In the genomic region with DNA sequence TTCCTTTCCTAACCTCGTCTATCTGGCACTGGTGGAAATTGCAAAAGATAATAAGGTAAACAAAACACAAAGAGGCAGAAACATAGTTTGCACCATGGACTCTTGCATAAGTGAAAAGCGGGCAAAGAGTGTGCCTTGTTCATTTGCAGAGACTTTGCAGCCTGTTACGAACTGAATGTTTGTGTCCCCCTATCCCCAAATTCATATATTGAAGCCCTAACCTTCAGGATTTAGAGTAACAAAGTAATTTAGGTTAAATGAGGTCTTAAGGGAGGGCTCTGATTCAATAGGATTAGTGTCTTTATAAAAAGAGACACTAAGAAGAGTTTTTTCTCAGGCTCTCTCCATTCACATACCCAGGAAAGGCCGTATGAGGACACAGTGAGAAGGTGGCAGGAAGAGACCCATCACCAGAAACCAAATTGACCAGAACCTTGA, we compare ENCODE assay signal across 17 cellular contexts. TPM values are rescaled to one million over a fixed set of nuclear protein-coding genes. Genes with fewer than 3 reads are reported as not detected.
DNase-seq lines count a peak whose midpoint lies in the region; ATAC-seq and TF ChIP-seq lines count a peak whose summit lies in the region.
"Had no signal": no experiment of that assay in that cellular context is flagged by ENCODE, and none has a peak within 500 bp of the region (broad histone marks: within the 10 kb centered on the region; RNA-seq: fewer than 3 reads in every experiment).

No MANE protein-coding gene starts in this region.

- H3K9me2 ChIP-seq in OCI-LY7 (ENCODE audit: insufficient read depth, low read length) = no peaks in the 10 kb centered on the region
- no peaks in the 10 kb centered on the region for H3K9me2 ChIP-seq in PC-3 (replicated peaks; ENCODE audit: low read length)

- H3K36me3 Mint-ChIP-seq in WTC11 = no peaks in the 10 kb centered on the region
- no peaks in the 10 kb centered on the region for H3K36me3 Mint-ChIP-seq in activated naive CD8-positive, alpha-beta T cell treated with anti-CD3 and anti-CD28 coated beads, Interleukin-2, amount 50 U/mL, for 24 hours (ENCODE audit: low read depth)
- H3K36me3 Mint-ChIP-seq: CD4-positive, alpha-beta memory T cell had no signal

- H3K9me3 ChIP-seq in right lobe of liver = peaks cover 0 to 4% (median 0%) of the 10 kb centered on the region in 4 donors
- H3K9me3 ChIP-seq in OCI-LY7 (ENCODE audit: low read length) = no peaks in the 10 kb centered on the region
- no peaks in the 10 kb centered on the region for H3K9me3 ChIP-seq in PC-3 (ENCODE audit: low read length)
- H3K9me3 ChIP-seq: HAP-1 had no signal

- intact Hi-C loops in right lobe of liver (cut with DNase I) (loop anchor here in 1 of 2 donors (10.0 kb wide), 1 partner anchor 153 kb away; the partner anchor contains the start of genes GFM2 and NSA2), OCI-LY7 (cut with micrococcal nuclease; ENCODE audit: unreplicated experiment) (no loop called here), PC-3 (cut with micrococcal nuclease) (loop anchor here (2.0 to 5.0 kb wide), 2 partner anchors 151 to 231 kb away; partner anchors contain the start of genes GFM2, HEXB and NSA2)

- no peaks in the 10 kb centered on the region for H4K20me1 ChIP-seq in OCI-LY7 (ENCODE audit: insufficient read depth, low read length)
- H4K20me1 ChIP-seq in PC-3 (ENCODE audit: low read length) = no peaks in the 10 kb centered on the region

- no peaks in the 10 kb centered on the region for H3F3A ChIP-seq in PC-3 (ENCODE audit: low read length, unreplicated experiment)

- H3K27ac ChIP-seq in right lobe of liver (peak overlapping the region; percentile 40 to 87 (median 84)), OCI-LY7 (ENCODE audit: low read depth, low read length, poor library complexity, severe bottlenecking) (no peak overlapping the region), PC-3 (ENCODE audit: low read length) (no peak overlapping the region)

- DNase-seq in WTC11 (ENCODE audit: low spot score) (no peak), left lobe of liver (ENCODE audit: low spot score) (peak; percentile 64), right lobe of liver (peak in 1 of 3 donors; percentile 71), OCI-LY7 (ENCODE audit: low spot score) (no peak), PC-3 (no peak)
- DNase-seq in activated naive CD8-positive, alpha-beta T cell treated with anti-CD3 and anti-CD28 coated beads, Interleukin-2, amount 50 U/mL, for 24 hours = no peak
- DNase-seq: C1 segment of cervical spinal cord; CD4-positive, alpha-beta memory T cell; COR-L47; DMS 273 treated with DMSO at 0.1 percent for 48 hours; DMS79; EL; GDM1; GOT3; HFFc6 had no signal

- 22% methylated on average over 4 of the region's 4 CpGs for WGBS in right lobe of liver (ENCODE audit: insufficient coverage, low coverage, low lambda C conversion rate, missing lambda C conversion rate)

- H3K4me1 ChIP-seq in right lobe of liver = peaks cover 0 to 37% (median 11%) of the 10 kb centered on the region in 4 donors
- no peaks in the 10 kb centered on the region for H3K4me1 ChIP-seq in OCI-LY7 (ENCODE audit: insufficient read depth, low read length, poor library complexity, severe bottlenecking)
- peaks cover 8% of the 10 kb centered on the region; the same call in 1 of the 2 replicates for H3K4me1 ChIP-seq in PC-3 (ENCODE audit: insufficient read depth, low read length)

- H3K4me3 Mint-ChIP-seq in WTC11 = no peak overlapping the region
- H3K4me3 Mint-ChIP-seq in activated naive CD8-positive, alpha-beta T cell treated with anti-CD3 and anti-CD28 coated beads, Interleukin-2, amount 50 U/mL, for 24 hours = no peak overlapping the region
- H3K4me3 Mint-ChIP-seq: CD4-positive, alpha-beta memory T cell; HFFc6 had no signal

- TF ChIP-seq CTCF in WTC11 (IDR thresholded peaks at IDR 0.05) (no peak), right lobe of liver (IDR thresholded peaks at IDR 0.05) (no peak), OCI-LY7 (conservative IDR thresholded peaks at IDR 0.05; ENCODE audit: low read length) (no peak), PC-3 (conservative IDR thresholded peaks at IDR 0.05; ENCODE audit: low read depth, low read length) (no peak)

- no peaks in the 10 kb centered on the region for H3K36me3 ChIP-seq in right lobe of liver
- no peaks in the 10 kb centered on the region for H3K36me3 ChIP-seq in OCI-LY7 (ENCODE audit: insufficient read depth, low read length)
- no peaks in the 10 kb centered on the region for H3K36me3 ChIP-seq in PC-3 (ENCODE audit: low read depth, low read length)
- H3K36me3 ChIP-seq: HAP-1 had no signal

- no peak overlapping the region for H3K27ac Mint-ChIP-seq in WTC11
- no peak overlapping the region for H3K27ac Mint-ChIP-seq in activated naive CD8-positive, alpha-beta T cell treated with anti-CD3 and anti-CD28 coated beads, Interleukin-2, amount 50 U/mL, for 24 hours
- H3K27ac Mint-ChIP-seq: CD4-positive, alpha-beta memory T cell; HFFc6 had no signal

- no TSS peak for BruUV-seq in OCI-LY7 (replicated peaks; lab: Mats Ljungman, UMichigan)
- BruUV-seq in PC-3 (replicated peaks; lab: Mats Ljungman, UMichigan) = no TSS peak

- CTCF ChIA-PET in WTC11 (lab: Charles Lee) = no interaction called here
- CTCF ChIA-PET in OCI-LY7 (lab: Charles Lee; ENCODE audit: unreplicated experiment) = no interaction called here
- CTCF ChIA-PET in PC-3 (lab: Charles Lee) = no interaction called here

- H3K4me2 ChIP-seq in OCI-LY7 (ENCODE audit: low read length) (no peak overlapping the region), PC-3 (ENCODE audit: low read length) (no peak overlapping the region)

- H3K9ac ChIP-seq in PC-3 (ENCODE audit: low read length) = no peak overlapping the region

- H2AFZ ChIP-seq in OCI-LY7 (ENCODE audit: low read length) = no peak overlapping the region
- no peak overlapping the region for H2AFZ ChIP-seq in PC-3 (ENCODE audit: low read length)

- POLR2A ChIA-PET in WTC11 (lab: Charles Lee) = no interaction called here
- POLR2A ChIA-PET in OCI-LY7 (lab: Charles Lee) = no interaction called here
- POLR2A ChIA-PET in PC-3 (lab: Charles Lee; ENCODE audit: unreplicated experiment) = no interaction called here

- H3K79me2 ChIP-seq in OCI-LY7 (ENCODE audit: insufficient read depth, low read depth, low read length) (no peaks in the 10 kb centered on the region), PC-3 (ENCODE audit: low read length) (no peaks in the 10 kb centered on the region)

- H3K27me3 ChIP-seq in right lobe of liver (no peaks in the 10 kb centered on the region), PC-3 (ENCODE audit: low read length) (no peaks in the 10 kb centered on the region)

- ATAC-seq in WTC11 = no peak
- ATAC-seq in left lobe of liver = peak; percentile 77
- ATAC-seq in right lobe of liver = peak; percentile 68 to 89 (median 72)
- ATAC-seq in activated naive CD8-positive, alpha-beta T cell treated with anti-CD3 and anti-CD28 coated beads, Interleukin-2, amount 50 U/mL, for 24 hours = no peak
- ATAC-seq in PC-3 = no peak
- ATAC-seq: GM12878 had no signal

- H3K9me3 Mint-ChIP-seq in WTC11 = peaks cover 13% of the 10 kb centered on the region
- H3K9me3 Mint-ChIP-seq in activated naive CD8-positive, alpha-beta T cell treated with anti-CD3 and anti-CD28 coated beads, Interleukin-2, amount 50 U/mL, for 24 hours = no peaks in the 10 kb centered on the region
- H3K9me3 Mint-ChIP-seq: CD4-positive, alpha-beta memory T cell; HFFc6 had no signal

- no peaks in the 10 kb centered on the region for H3K4me1 Mint-ChIP-seq in WTC11
- H3K4me1 Mint-ChIP-seq in activated naive CD8-positive, alpha-beta T cell treated with anti-CD3 and anti-CD28 coated beads, Interleukin-2, amount 50 U/mL, for 24 hours = no peaks in the 10 kb centered on the region
- H3K4me1 Mint-ChIP-seq: CD4-positive, alpha-beta memory T cell had no signal

- no peaks in the 10 kb centered on the region for H3K27me3 Mint-ChIP-seq in WTC11 (ENCODE audit: low read depth)
- peaks cover 5% of the 10 kb centered on the region for H3K27me3 Mint-ChIP-seq in activated naive CD8-positive, alpha-beta T cell treated with anti-CD3 and anti-CD28 coated beads, Interleukin-2, amount 50 U/mL, for 24 hours

- peak; percentile 30 for TF ChIP-seq POLR2A in right lobe of liver (IDR thresholded peaks at IDR 0.05)

- H3K4me3 ChIP-seq in right lobe of liver (no peak overlapping the region), OCI-LY7 (ENCODE audit: low read depth, low read length, poor library complexity, severe bottlenecking) (no peak overlapping the region), PC-3 (ENCODE audit: low read length) (no peak overlapping the region)
- H3K4me3 ChIP-seq: GM12878, HAP-1 had no signal

TF ChIP-seq in WTC11, 78 proteins besides CTCF, POLR2A, EP300 and RAD21 (continues in another document):
- TF ChIP-seq GABPB1 (CRISPR knock-in tag; IDR thresholded peaks at IDR 0.05) (peak; percentile 78), STAT6 (CRISPR knock-in tag; conservative IDR thresholded peaks at IDR 0.05; ENCODE audit: low read depth) (no peak), NR1H2 (CRISPR knock-in tag; IDR thresholded peaks at IDR 0.05) (no peak)

RNA-seq across cellular contexts. Expression of gene FAM169A, which starts 52.1 kb away (rescaled TPM):
- 59.1 to 69.1 TPM (median 61.1 TPM) in 3 replicates for total RNA-seq in WTC11 (2021)
- 3.4 TPM for total RNA-seq in left lobe of liver
- total RNA-seq in right lobe of liver = 1 to 10 TPM; 1.2 to 7.5 (median 4.1) TPM
- total RNA-seq in OCI-LY7 (2014; rRNA removed; shearing (Covaris generic)) = not detected in 2 replicates
- not detected in 2 replicates for total RNA-seq in OCI-LY7 (2022)
- 10.6 and 11.2 TPM in 2 replicates for total RNA-seq in PC-3 (2014; rRNA removed)

Comparison
In these comparisons a context has a peak if more than half of its experiments do, and no peak if none do; other contexts are left out.
1. ATAC-seq: peak in left lobe of liver (single experiment) and right lobe of liver (4 of 4); none in WTC11 (single experiment), activated naive CD8-positive, alpha-beta T cell treated with anti-CD3 and anti-CD28 coated beads, Interleukin-2, amount 50 U/mL, for 24 hours (single experiment) and PC-3 (single experiment).
2. H3K27ac ChIP-seq: peak in right lobe of liver (3 of 3); none in OCI-LY7 (single experiment) and PC-3 (single experiment).